ENCODE assay signal across 9 cellular contexts in the genomic region with DNA sequence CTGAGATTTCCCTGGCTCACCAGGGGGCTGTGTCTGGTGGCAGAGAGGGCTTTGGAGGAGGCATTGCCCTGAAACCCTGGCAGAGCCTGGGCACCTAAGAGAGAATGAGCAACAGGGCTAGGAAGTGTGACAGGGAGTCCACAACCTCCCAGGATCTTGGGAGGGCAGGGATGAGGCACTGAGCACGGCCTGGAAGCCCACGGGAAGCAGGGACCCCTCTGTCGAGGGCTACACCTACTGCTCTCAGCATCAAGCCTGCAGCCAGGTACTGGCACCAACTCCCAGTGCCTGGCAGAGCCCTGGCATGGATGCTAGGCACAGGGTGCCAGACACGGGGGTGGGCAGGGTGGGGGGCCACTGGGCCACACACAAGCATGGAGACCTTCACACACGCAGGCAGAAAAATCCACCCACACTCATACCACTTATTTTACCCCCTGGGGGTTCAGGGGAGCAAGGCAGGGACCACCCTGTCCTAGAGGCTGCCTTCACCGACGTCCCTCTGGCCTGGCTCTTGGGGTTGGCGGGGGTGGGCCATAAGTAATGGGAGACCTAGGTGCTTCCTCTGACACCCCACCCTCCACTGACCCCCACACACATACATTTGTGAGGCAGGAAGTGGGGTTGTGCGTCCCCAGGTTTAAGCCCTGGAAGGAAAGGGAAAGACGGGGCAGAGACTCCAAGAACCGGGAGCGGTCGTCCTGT. TPM values are rescaled to one million over a fixed set of nuclear protein-coding genes. Genes with fewer than 3 reads are reported as not detected.
DNase-seq lines count a peak whose midpoint lies in the region; ATAC-seq and TF ChIP-seq lines count a peak whose summit lies in the region.
"Had no signal": no experiment of that assay in that cellular context is flagged by ENCODE, and none has a peak within 500 bp of the region (broad histone marks: within the 10 kb centered on the region; RNA-seq: fewer than 3 reads in every experiment).

No MANE protein-coding gene starts in this region.

- H3K9me3 Mint-ChIP-seq in activated T-cell treated with anti-CD3 and anti-CD28 coated beads, Interleukin-2, amount 50 U/mL, for 4 hours, result no peaks in the 10 kb centered on the region
- H3K9me3 Mint-ChIP-seq in mesothelial cell of epicardium, result no peaks in the 10 kb centered on the region

- H3K4me1 ChIP-seq in body of pancreas (peaks cover 38% of the 10 kb centered on the region), upper lobe of left lung (peaks cover 27 to 41% (median 37%) of the 10 kb centered on the region in 4 donors)

- peak overlapping the region; percentile 78 for H3K4me3 Mint-ChIP-seq in activated T-cell treated with anti-CD3 and anti-CD28 coated beads, Interleukin-2, amount 50 U/mL, for 4 hours
- peak overlapping the region; percentile 66 for H3K4me3 Mint-ChIP-seq in mesothelial cell of epicardium

- H3K27me3 ChIP-seq in body of pancreas (no peaks in the 10 kb centered on the region), upper lobe of left lung (peaks cover 0 to 12% (median 4%) of the 10 kb centered on the region in 4 donors)

- intact Hi-C loops in body of pancreas (cut with DNase I), result loop anchor here (5.0 kb wide), 1 partner anchor 37 kb away; no protein-coding TSS in a partner anchor

- H3K36me3 ChIP-seq in body of pancreas (replicated peaks in 1 of 2; ENCODE audit: insufficient read depth in 1 of 2, low read depth in 2 of 2), result no peaks in the 10 kb centered on the region
- no peaks in the 10 kb centered on the region for H3K36me3 ChIP-seq in upper lobe of left lung

- 43% methylated on average over 13 of the region's 13 CpGs; no CpG with 5 or more reads in 1 of the 2 donors for WGBS in body of pancreas, 2 donors
- WGBS in upper lobe of left lung, 2 donors, result 47% methylated on average over 3 to 11 of the region's 13 CpGs

- no peak for TF ChIP-seq EP300 in upper lobe of left lung (IDR thresholded peaks at IDR 0.05)

- H3K36me3 Mint-ChIP-seq in activated T-cell treated with anti-CD3 and anti-CD28 coated beads, Interleukin-2, amount 50 U/mL, for 4 hours (ENCODE audit: insufficient read depth), result no peaks in the 10 kb centered on the region
- H3K36me3 Mint-ChIP-seq in mesothelial cell of epicardium, result no peaks in the 10 kb centered on the region

- no peak for TF ChIP-seq CTCF in body of pancreas (IDR thresholded peaks at IDR 0.05)
- no peak for TF ChIP-seq CTCF in mesothelial cell of epicardium (IDR thresholded peaks at IDR 0.05; ENCODE audit: unreplicated experiment)
- TF ChIP-seq CTCF in upper lobe of left lung (IDR thresholded peaks at IDR 0.05), result no peak

- TF ChIP-seq POLR2A in body of pancreas (IDR thresholded peaks at IDR 0.05) (no peak), upper lobe of left lung (IDR thresholded peaks at IDR 0.05) (no peak)

- H3K27ac ChIP-seq in body of pancreas (peak overlapping the region; percentile 68 to 90 (median 88)), upper lobe of left lung (peak overlapping the region in 1 of 4 donors; percentile 58)

- H3K9me3 ChIP-seq in body of pancreas (no peaks in the 10 kb centered on the region), upper lobe of left lung (no peaks in the 10 kb centered on the region)

- peaks cover 35% of the 10 kb centered on the region for H3K27me3 Mint-ChIP-seq in activated T-cell treated with anti-CD3 and anti-CD28 coated beads, Interleukin-2, amount 50 U/mL, for 4 hours (ENCODE audit: low read depth)
- peaks cover 63% of the 10 kb centered on the region for H3K27me3 Mint-ChIP-seq in mesothelial cell of epicardium (ENCODE audit: low read depth)

- no peak overlapping the region for H3K27ac Mint-ChIP-seq in mesothelial cell of epicardium

- H3K4me3 ChIP-seq in body of pancreas (peak overlapping the region in 1 of 2 donors; percentile 1), upper lobe of left lung (peak overlapping the region in 3 of 4 donors; percentile 46 to 60 (median 56))

- peak in 1 of 2 donors; percentile 4 for ATAC-seq in activated T-cell treated with anti-CD3 and anti-CD28 coated beads, Interleukin-2, amount 50 U/mL, for 4 hours
- no peak for ATAC-seq in body of pancreas
- no peak for ATAC-seq in upper lobe of left lung (ENCODE audit: low FRiP score in 2 of 2)
- ATAC-seq in GM21360 (IDR thresholded peaks at IDR 0.05; ENCODE audit: unreplicated experiment), result no peak

- no peak for DNase-seq in activated T-cell treated with anti-CD3 and anti-CD28 coated beads, Interleukin-2, amount 50 U/mL, for 4 hours
- DNase-seq in activated T-cell treated with anti-CD3 and anti-CD28 coated beads for 4 hours (no peak), body of pancreas (no peak), mesothelial cell of epicardium (ENCODE audit: low spot score in 2 of 2, unreplicated experiment in 2 of 2) (no peak), upper lobe of left lung (no peak), occipital lobe (lab: John Stamatoyannopoulos, UW) (no peak), hepatic stellate cell (ENCODE audit: low spot score) (no peak)
- DNase-seq: DMS153 had no signal

- H3K4me1 Mint-ChIP-seq in activated T-cell treated with anti-CD3 and anti-CD28 coated beads, Interleukin-2, amount 50 U/mL, for 4 hours (ENCODE audit: low read depth), result peaks cover 8% of the 10 kb centered on the region
- peaks cover 15% of the 10 kb centered on the region for H3K4me1 Mint-ChIP-seq in mesothelial cell of epicardium

RNA-seq across cellular contexts. Expression of a gene that starts 1.0 kb away (rescaled TPM):
- total RNA-seq in activated T-cell treated with anti-CD3 and anti-CD28 coated beads, Interleukin-2, amount 50 U/mL, for 4 hours, result 1 to 10 TPM; 3.9 to 6.1 (median 5.2) TPM
- 10 to 100 TPM in 1 of 2 donors, 1 to 10 TPM in 1; 5.4 to 13.8 TPM for total RNA-seq in body of pancreas
- 3.0 to 4.1 TPM (median 3.7 TPM) in 3 replicates for total RNA-seq in mesothelial cell of epicardium
- 1 to 10 TPM in 5 of 6 donors, under 1 TPM in 1; 0.78 to 5.0 (median 1.6) TPM for total RNA-seq in upper lobe of left lung
- total RNA-seq in occipital lobe, result not detected

RNA-seq across cellular contexts. Expression of a gene that starts 13.7 kb away (rescaled TPM):
- under 1 TPM; 0.61 to 0.99 (median 0.79) TPM for total RNA-seq in activated T-cell treated with anti-CD3 and anti-CD28 coated beads, Interleukin-2, amount 50 U/mL, for 4 hours
- total RNA-seq in body of pancreas (10 to 100 TPM; 13.0 to 57.0 TPM), mesothelial cell of epicardium (14.5 to 16.7 TPM (median 15.4 TPM) in 3 replicates), upper lobe of left lung (10 to 100 TPM; 14.7 to 49.2 (median 21.4) TPM), occipital lobe (2.3 TPM)

RNA-seq across cellular contexts. Expression of a gene that starts 36.7 kb away (rescaled TPM):
- under 1 TPM in 1 of 3 donors, not detected in 2; 0.20 TPM for total RNA-seq in activated T-cell treated with anti-CD3 and anti-CD28 coated beads, Interleukin-2, amount 50 U/mL, for 4 hours
- total RNA-seq in body of pancreas (10 to 100 TPM; 11.2 to 30.0 TPM), mesothelial cell of epicardium (5.5 to 6.2 TPM (median 5.7 TPM) in 3 replicates), upper lobe of left lung (100 to 1,000 TPM in 4 of 6 donors, 10 to 100 TPM in 2; 40.0 to 167 (median 112) TPM), occipital lobe (2.3 TPM)

RNA-seq across cellular contexts. Expression of a gene that starts 51.0 kb away (rescaled TPM):
- total RNA-seq in activated T-cell treated with anti-CD3 and anti-CD28 coated beads, Interleukin-2, amount 50 U/mL, for 4 hours, result 10 to 100 TPM; 36.0 to 49.1 (median 44.5) TPM
- total RNA-seq in body of pancreas (100 to 1,000 TPM in 1 of 2 donors, 10 to 100 TPM in 1; 53.7 to 102 TPM), mesothelial cell of epicardium (50.9 to 53.7 TPM (median 53.2 TPM) in 3 replicates), upper lobe of left lung (100 to 1,000 TPM in 4 of 6 donors, 10 to 100 TPM in 2; 69.1 to 221 (median 147) TPM), occipital lobe (63.0 TPM)

RNA-seq across cellular contexts. Expression of a gene that starts 53.4 kb away (rescaled TPM):
- total RNA-seq in activated T-cell treated with anti-CD3 and anti-CD28 coated beads, Interleukin-2, amount 50 U/mL, for 4 hours, result not detected
- not detected for total RNA-seq in body of pancreas
- not detected in 3 replicates for total RNA-seq in mesothelial cell of epicardium
- 1 to 10 TPM in 3 of 6 donors, not detected in 3; 3.5 to 7.6 (median 3.8) TPM for total RNA-seq in upper lobe of left lung
- total RNA-seq in occipital lobe, result not detected
